Comparison of ENCODE assay signal across 11 cellular contexts in genomic region chr19:17091758-17092333, GRCh38. TPM values are rescaled to one million over a fixed set of nuclear protein-coding genes. Genes with fewer than 3 reads are reported as not detected.
DNase-seq lines count a peak whose midpoint lies in the region; ATAC-seq and TF ChIP-seq lines count a peak whose summit lies in the region.
"Had no signal": no experiment of that assay in that cellular context is flagged by ENCODE, and none has a peak within 500 bp of the region (broad histone marks: within the 10 kb centered on the region; RNA-seq: fewer than 3 reads in every experiment).

No MANE protein-coding gene starts in this region.

- H3K9me3 Mint-ChIP-seq in CD4-positive, alpha-beta memory T cell = no peaks in the 10 kb centered on the region
- H3K9me3 Mint-ChIP-seq: neural progenitor cell had no signal

- no peak overlapping the region for H3K27ac ChIP-seq in CD4-positive, alpha-beta memory T cell (ENCODE audit: low read depth, low read length)
- H3K27ac ChIP-seq in neutrophil = peak overlapping the region; percentile 99
- H3K27ac ChIP-seq: neural progenitor cell had no signal

- H3K27ac Mint-ChIP-seq in CD4-positive, alpha-beta memory T cell = peak overlapping the region in 4 of 7 donors; percentile 48 to 65 (median 56)
- H3K27ac Mint-ChIP-seq: neural progenitor cell had no signal

- peaks cover 4 to 33% of the 10 kb centered on the region in 2 donors for H3K36me3 Mint-ChIP-seq in CD4-positive, alpha-beta memory T cell

- ATAC-seq in HG02763 (IDR thresholded peaks at IDR 0.05; ENCODE audit: unreplicated experiment) = no peak
- ATAC-seq in HG02870 (IDR thresholded peaks at IDR 0.05; ENCODE audit: unreplicated experiment) = no peak
- ATAC-seq in HG03039 (IDR thresholded peaks at IDR 0.05; ENCODE audit: unreplicated experiment) = no peak

- H3K4me3 Mint-ChIP-seq in CD4-positive, alpha-beta memory T cell = peak overlapping the region in 1 of 8 donors; percentile 20
- H3K4me3 Mint-ChIP-seq: neural progenitor cell had no signal

- peaks cover 33% of the 10 kb centered on the region for H3K4me1 ChIP-seq in CD4-positive, alpha-beta memory T cell (ENCODE audit: insufficient read depth, low read length)
- peaks cover 54 to 58% of the 10 kb centered on the region in 2 experiments for H3K4me1 ChIP-seq in neutrophil (ENCODE audit: control insufficient read depth in 1 of 2, insufficient read depth in 1 of 2, low read depth in 1 of 2, low read length in 1 of 2)
- H3K4me1 ChIP-seq: neural progenitor cell had no signal

- peaks cover 37 to 77% (median 50%) of the 10 kb centered on the region in 4 donors for H3K4me1 Mint-ChIP-seq in CD4-positive, alpha-beta memory T cell

- H3K9me3 ChIP-seq in CD4-positive, alpha-beta memory T cell (ENCODE audit: control insufficient read depth in 1 of 2, low read length in 2 of 2) = no peaks in the 10 kb centered on the region
- no peaks in the 10 kb centered on the region for H3K9me3 ChIP-seq in neutrophil

- DNase-seq in CD4-positive, alpha-beta memory T cell = no peak
- DNase-seq in MV-4-11 (lab: John Stamatoyannopoulos, UW) (peak; percentile 81), erythroblast (lab: John Stamatoyannopoulos, UW) (peak; percentile 55 to 67), NAMALWA (ENCODE audit: low spot score) (no peak)
- DNase-seq: activated CD4-positive, CD25-positive, alpha-beta regulatory T cell; NCI-H2171 treated with DMSO at 0.1 percent for 48 hours had no signal

- POLR2A ChIA-PET in CD4-positive, alpha-beta memory T cell (lab: Charles Lee; ENCODE audit: partially characterized antibody) = interaction anchor here (1.4 to 1.9 kb wide), 2 partner anchors 17 to 33 kb away, joined by 3 to 7 read pairs; no protein-coding TSS in a partner anchor

- CTCF ChIA-PET in CD4-positive, alpha-beta memory T cell (lab: Charles Lee; ENCODE audit: partially characterized antibody) = interaction anchor here (1.1 kb wide), 2 partner anchors 11 to 19 kb away, joined by 3 read pairs; no protein-coding TSS in a partner anchor

- TF ChIP-seq POLR2A in erythroblast (IDR thresholded peaks at IDR 0.05; ENCODE audit: low read length) = no peak

- H3K4me3 ChIP-seq in CD4-positive, alpha-beta memory T cell (ENCODE audit: low read length in 2 of 2) = no peak overlapping the region
- peak overlapping the region; percentile 66 to 67 for H3K4me3 ChIP-seq in neutrophil (ENCODE audit: low read depth in 1 of 2, low read length in 1 of 2)
- H3K4me3 ChIP-seq: neural progenitor cell had no signal

- H3K27me3 Mint-ChIP-seq in CD4-positive, alpha-beta memory T cell = no peaks in the 10 kb centered on the region

- TF ChIP-seq CTCF in neutrophil (IDR thresholded peaks at IDR 0.05) = no peak

- intact Hi-C loops in CD4-positive, alpha-beta memory T cell (cut with micrococcal nuclease) = no loop called here

- H3K27me3 ChIP-seq in CD4-positive, alpha-beta memory T cell (ENCODE audit: insufficient read depth, low read length) = no peaks in the 10 kb centered on the region
- H3K27me3 ChIP-seq in neutrophil = no peaks in the 10 kb centered on the region
- H3K27me3 ChIP-seq: neural progenitor cell had no signal

- peaks cover 7% of the 10 kb centered on the region for H3K36me3 ChIP-seq in CD4-positive, alpha-beta memory T cell (ENCODE audit: insufficient read depth, low read length)
- H3K36me3 ChIP-seq in neutrophil = peaks cover 17% of the 10 kb centered on the region
- H3K36me3 ChIP-seq: neural progenitor cell had no signal

RNA-seq across cellular contexts. Expression of gene MYO9B, which starts 16.3 kb away (rescaled TPM):
- 100 to 1,000 TPM; 176 to 181 TPM for total RNA-seq in CD4-positive, alpha-beta memory T cell
- polyA plus RNA-seq in CD4-positive, alpha-beta memory T cell = 10 to 100 TPM in 1 of 2 donors, 1 to 10 TPM in 1; 1.3 to 25.8 TPM

RNA-seq across cellular contexts. Expression of gene HAUS8, which starts 16.6 kb away (rescaled TPM):
- total RNA-seq in CD4-positive, alpha-beta memory T cell = 10 to 100 TPM; 20.0 to 20.9 TPM
- polyA plus RNA-seq in CD4-positive, alpha-beta memory T cell = 10 to 100 TPM in 1 of 2 donors, 1 to 10 TPM in 1; 5.7 to 11.2 TPM

Comparison
In these comparisons a context has a peak if more than half of its experiments do, and no peak if none do; other contexts are left out.
1. DNase-seq: peak in MV-4-11 (single experiment) and erythroblast (2 of 2); none in CD4-positive, alpha-beta memory T cell (0 of 5) and NAMALWA (single experiment).
2. H3K4me3 ChIP-seq: peak in neutrophil (2 of 2); none in CD4-positive, alpha-beta memory T cell (0 of 2).